9 cellular contexts compared by ENCODE assay signal in genomic region chr12:57063991-57064725, GRCh38. TPM values are rescaled to one million over a fixed set of nuclear protein-coding genes. Genes with fewer than 3 reads are reported as not detected.
A peak's percentile ranks its signal among the peaks of the same experiment; 100 is the strongest.
DNase-seq lines count a peak whose midpoint lies in the region; ATAC-seq lines count a peak whose summit lies in the region.
"Had no signal": no experiment of that assay in that cellular context is flagged by ENCODE, and none has a peak within 500 bp of the region (broad histone marks: within the 10 kb centered on the region; RNA-seq: fewer than 3 reads in every experiment).

No MANE protein-coding gene starts in this region.

- H3K9me3 Mint-ChIP-seq in activated naive CD4-positive, alpha-beta T cell treated with anti-CD3 and anti-CD28 coated beads, Interleukin-2, amount 50 U/mL, for 72 hours: peaks cover 0 to 5% of the 10 kb centered on the region in 2 donors
- H3K9me3 Mint-ChIP-seq in stimulated activated naive CD8-positive, alpha-beta T cell treated with anti-CD3 and anti-CD28 coated beads, Interleukin-15, amount 100 ng/mL, for 72 hours: peaks cover 9 to 10% of the 10 kb centered on the region in 2 donors

- H3K36me3 Mint-ChIP-seq in activated naive CD4-positive, alpha-beta T cell treated with anti-CD3 and anti-CD28 coated beads, Interleukin-2, amount 50 U/mL, for 72 hours: peaks cover 30 to 50% of the 10 kb centered on the region in 2 donors

- H3K4me3 Mint-ChIP-seq in stimulated activated naive CD8-positive, alpha-beta T cell treated with anti-CD3 and anti-CD28 coated beads, Interleukin-15, amount 100 ng/mL, for 72 hours: peak overlapping the region; percentile 75 to 82

- peak overlapping the region; percentile 89 to 94 for H3K27ac Mint-ChIP-seq in activated naive CD4-positive, alpha-beta T cell treated with anti-CD3 and anti-CD28 coated beads, Interleukin-2, amount 50 U/mL, for 72 hours
- peak overlapping the region; percentile 95 for H3K27ac Mint-ChIP-seq in stimulated activated naive CD8-positive, alpha-beta T cell treated with anti-CD3 and anti-CD28 coated beads, Interleukin-15, amount 100 ng/mL, for 72 hours

- in situ Hi-C loops in KBM-7 (cut with MboI; ENCODE audit: low pct_unique_long_range_greater_than_20kb, low sequenced_read_pairs): no loop called here

- H3K4me1 Mint-ChIP-seq in stimulated activated naive CD8-positive, alpha-beta T cell treated with anti-CD3 and anti-CD28 coated beads, Interleukin-15, amount 100 ng/mL, for 72 hours: peaks cover 61% of the 10 kb centered on the region

- DNase-seq in activated gamma-delta T cell treated with anti-CD3 and anti-CD28 coated beads, Interleukin-2, amount 50 U/mL, for 16 hours (ENCODE audit: low read depth): peak; percentile 48
- no peak for DNase-seq in activated gamma-delta T cell treated with Interleukin-2 at 50 U/mL for 16 hours
- DNase-seq in activated naive CD4-positive, alpha-beta T cell treated with anti-CD3 and anti-CD28 coated beads, Interleukin-2, amount 50 U/mL, for 72 hours (ENCODE audit: low spot score in 2 of 2): peak in 1 of 2 donors; percentile 39
- DNase-seq in stimulated activated naive CD8-positive, alpha-beta T cell treated with anti-CD3 and anti-CD28 coated beads, Interleukin-15, amount 100 ng/mL, for 72 hours: peak; percentile 48 to 60
- DNase-seq in DMS153 treated with DMSO at 0.1 percent for 48 hours (lab: John Stamatoyannopoulos, UW; ENCODE audit: unreplicated experiment): no peak
- DNase-seq in iPS-NIHi7 (ENCODE audit: extremely low spot score): no peak
- no peak for DNase-seq in KBM-7

- ATAC-seq in HG03571 (IDR thresholded peaks at IDR 0.05; ENCODE audit: unreplicated experiment): peak; percentile 67
- peak; percentile 74 to 89 for ATAC-seq in activated naive CD4-positive, alpha-beta T cell treated with anti-CD3 and anti-CD28 coated beads, Interleukin-2, amount 50 U/mL, for 72 hours
- ATAC-seq in stimulated activated naive CD8-positive, alpha-beta T cell treated with anti-CD3 and anti-CD28 coated beads, Interleukin-15, amount 100 ng/mL, for 72 hours: peak; percentile 93

- H3K27me3 Mint-ChIP-seq in stimulated activated naive CD8-positive, alpha-beta T cell treated with anti-CD3 and anti-CD28 coated beads, Interleukin-15, amount 100 ng/mL, for 72 hours: no peaks in the 10 kb centered on the region

RNA-seq across cellular contexts. Expression of gene MYO1A, which starts 14.2 kb away (rescaled TPM):
- 1 to 10 TPM; 3.3 to 4.7 TPM for total RNA-seq in activated naive CD4-positive, alpha-beta T cell treated with anti-CD3 and anti-CD28 coated beads, Interleukin-2, amount 50 U/mL, for 72 hours

RNA-seq across cellular contexts. Expression of gene NEMP1, which starts 14.4 kb away (rescaled TPM):
- 100 to 1,000 TPM in 1 of 2 donors, 10 to 100 TPM in 1; 80.2 to 182 TPM for total RNA-seq in activated naive CD4-positive, alpha-beta T cell treated with anti-CD3 and anti-CD28 coated beads, Interleukin-2, amount 50 U/mL, for 72 hours

RNA-seq across cellular contexts. Expression of gene NAB2, which starts 24.8 kb away (rescaled TPM):
- total RNA-seq in activated naive CD4-positive, alpha-beta T cell treated with anti-CD3 and anti-CD28 coated beads, Interleukin-2, amount 50 U/mL, for 72 hours: 10 to 100 TPM; 39.1 to 39.3 TPM

RNA-seq across cellular contexts. Expression of gene STAT6, which starts 47.0 kb away (rescaled TPM):
- total RNA-seq in activated naive CD4-positive, alpha-beta T cell treated with anti-CD3 and anti-CD28 coated beads, Interleukin-2, amount 50 U/mL, for 72 hours: 100 to 1,000 TPM; 213 to 283 TPM

RNA-seq across cellular contexts. Expression of gene TAC3, which starts 47.8 kb away (rescaled TPM):
- 1 to 10 TPM in 1 of 2 donors, under 1 TPM in 1; 0.50 to 1.7 TPM for total RNA-seq in activated naive CD4-positive, alpha-beta T cell treated with anti-CD3 and anti-CD28 coated beads, Interleukin-2, amount 50 U/mL, for 72 hours
- total RNA-seq: liver had no signal

Comparison
In these comparisons a context has a peak if more than half of its experiments do, and no peak if none do; other contexts are left out.
1. DNase-seq: peak in activated gamma-delta T cell treated with anti-CD3 and anti-CD28 coated beads, Interleukin-2, amount 50 U/mL, for 16 hours (single experiment) and stimulated activated naive CD8-positive, alpha-beta T cell treated with anti-CD3 and anti-CD28 coated beads, Interleukin-15, amount 100 ng/mL, for 72 hours (2 of 2); none in activated gamma-delta T cell treated with Interleukin-2 at 50 U/mL for 16 hours (single experiment), DMS153 treated with DMSO at 0.1 percent for 48 hours (single experiment), iPS-NIHi7 (single experiment) and KBM-7 (single experiment).
2. Peak in every context shown above with its lines, with median percentiles within 50 percentile points of each other: ATAC-seq.